2 cellular contexts compared by ENCODE assay signal in genomic region chr4:82500106-82500738, GRCh38.
TF ChIP-seq lines count a peak whose summit lies in the region.

No MANE protein-coding gene starts in this region.

TF ChIP-seq in SK-N-SH treated with all-trans-retinoic acid at 6 μM for 48 hours, 23 proteins besides CTCF, POLR2A, EP300 and RAD21 (continued from another document):
- TF ChIP-seq ISL1 (CRISPR knock-in tag; IDR thresholded peaks at IDR 0.05) (peak; percentile 39; the same call in 1 of the 2 replicates), OSR1 (CRISPR knock-in tag; IDR thresholded peaks at IDR 0.05) (no peak), ZNF70 (CRISPR knock-in tag; IDR thresholded peaks at IDR 0.05) (no peak), CSDC2 (CRISPR knock-in tag; IDR thresholded peaks at IDR 0.05) (no peak), ZFP30 (CRISPR knock-in tag; IDR thresholded peaks at IDR 0.05) (no peak), ARNTL (CRISPR knock-in tag; IDR thresholded peaks at IDR 0.05; ENCODE audit: borderline replicate concordance, low read depth) (no peak), ZFP3 (CRISPR knock-in tag; IDR thresholded peaks at IDR 0.05) (no peak), BACH2 (CRISPR knock-in tag; IDR thresholded peaks at IDR 0.05; ENCODE audit: borderline replicate concordance) (no peak), RARB (CRISPR knock-in tag; IDR thresholded peaks at IDR 0.05) (no peak), ESRRG (CRISPR knock-in tag; IDR thresholded peaks at IDR 0.05) (no peak), GLIS3 (CRISPR knock-in tag; IDR thresholded peaks at IDR 0.05) (no peak), PPARA (CRISPR knock-in tag; IDR thresholded peaks at IDR 0.05; ENCODE audit: borderline replicate concordance) (no peak), SNAI2 (CRISPR knock-in tag; IDR thresholded peaks at IDR 0.05) (no peak), CREB5 (CRISPR knock-in tag; IDR thresholded peaks at IDR 0.05; ENCODE audit: low read depth) (no peak), CSRNP3 (CRISPR knock-in tag; IDR thresholded peaks at IDR 0.05) (no peak), TCF4 (CRISPR knock-in tag; IDR thresholded peaks at IDR 0.05; ENCODE audit: borderline replicate concordance) (peak; percentile 33; the same call in 1 of the 2 replicates), TOX (CRISPR knock-in tag; IDR thresholded peaks at IDR 0.05; ENCODE audit: borderline replicate concordance) (no peak), ZNF565 (CRISPR knock-in tag; conservative IDR thresholded peaks at IDR 0.05; ENCODE audit: low read depth) (no peak)
- TF ChIP-seq, protein P1, sequence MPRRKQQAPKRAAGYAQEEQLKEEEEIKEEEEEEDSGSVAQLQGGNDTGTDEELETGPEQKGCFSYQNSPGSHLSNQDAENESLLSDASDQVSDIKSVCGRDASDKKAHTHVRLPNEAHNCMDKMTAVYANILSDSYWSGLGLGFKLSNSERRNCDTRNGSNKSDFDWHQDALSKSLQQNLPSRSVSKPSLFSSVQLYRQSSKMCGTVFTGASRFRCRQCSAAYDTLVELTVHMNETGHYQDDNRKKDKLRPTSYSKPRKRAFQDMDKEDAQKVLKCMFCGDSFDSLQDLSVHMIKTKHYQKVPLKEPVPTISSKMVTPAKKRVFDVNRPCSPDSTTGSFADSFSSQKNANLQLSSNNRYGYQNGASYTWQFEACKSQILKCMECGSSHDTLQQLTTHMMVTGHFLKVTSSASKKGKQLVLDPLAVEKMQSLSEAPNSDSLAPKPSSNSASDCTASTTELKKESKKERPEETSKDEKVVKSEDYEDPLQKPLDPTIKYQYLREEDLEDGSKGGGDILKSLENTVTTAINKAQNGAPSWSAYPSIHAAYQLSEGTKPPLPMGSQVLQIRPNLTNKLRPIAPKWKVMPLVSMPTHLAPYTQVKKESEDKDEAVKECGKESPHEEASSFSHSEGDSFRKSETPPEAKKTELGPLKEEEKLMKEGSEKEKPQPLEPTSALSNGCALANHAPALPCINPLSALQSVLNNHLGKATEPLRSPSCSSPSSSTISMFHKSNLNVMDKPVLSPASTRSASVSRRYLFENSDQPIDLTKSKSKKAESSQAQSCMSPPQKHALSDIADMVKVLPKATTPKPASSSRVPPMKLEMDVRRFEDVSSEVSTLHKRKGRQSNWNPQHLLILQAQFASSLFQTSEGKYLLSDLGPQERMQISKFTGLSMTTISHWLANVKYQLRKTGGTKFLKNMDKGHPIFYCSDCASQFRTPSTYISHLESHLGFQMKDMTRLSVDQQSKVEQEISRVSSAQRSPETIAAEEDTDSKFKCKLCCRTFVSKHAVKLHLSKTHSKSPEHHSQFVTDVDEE (CRISPR knock-in tag; IDR thresholded peaks at IDR 0.05), result 0 out of 2 replicates have a peak, but pooled peaks have one; percentile 14
- TF ChIP-seq, protein P2, sequence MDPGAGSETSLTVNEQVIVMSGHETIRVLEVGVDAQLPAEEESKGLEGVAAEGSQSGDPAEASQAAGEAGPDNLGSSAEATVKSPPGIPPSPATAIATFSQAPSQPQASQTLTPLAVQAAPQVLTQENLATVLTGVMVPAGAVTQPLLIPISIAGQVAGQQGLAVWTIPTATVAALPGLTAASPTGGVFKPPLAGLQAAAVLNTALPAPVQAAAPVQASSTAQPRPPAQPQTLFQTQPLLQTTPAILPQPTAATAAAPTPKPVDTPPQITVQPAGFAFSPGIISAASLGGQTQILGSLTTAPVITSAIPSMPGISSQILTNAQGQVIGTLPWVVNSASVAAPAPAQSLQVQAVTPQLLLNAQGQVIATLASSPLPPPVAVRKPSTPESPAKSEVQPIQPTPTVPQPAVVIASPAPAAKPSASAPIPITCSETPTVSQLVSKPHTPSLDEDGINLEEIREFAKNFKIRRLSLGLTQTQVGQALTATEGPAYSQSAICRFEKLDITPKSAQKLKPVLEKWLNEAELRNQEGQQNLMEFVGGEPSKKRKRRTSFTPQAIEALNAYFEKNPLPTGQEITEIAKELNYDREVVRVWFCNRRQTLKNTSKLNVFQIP (CRISPR knock-in tag; IDR thresholded peaks at IDR 0.05; ENCODE audit: borderline replicate concordance, low read depth), result no peak

TF ChIP-seq in SK-N-SH, 30 proteins besides CTCF, POLR2A, EP300 and RAD21 (continued from another document):
- TF ChIP-seq IRF3 (IDR thresholded peaks at IDR 0.05; ENCODE audit: low read depth, low read length) (no peak), RXRA (IDR thresholded peaks at IDR 0.05; ENCODE audit: borderline replicate concordance, low read depth) (no peak), FOXM1 (IDR thresholded peaks at IDR 0.05; ENCODE audit: low read depth) (no peak)
TF ChIP-seq in SK-N-SH: peak in this region for 0.
